Comparison of ENCODE assay signal across 9 cellular contexts in the genomic region with DNA sequence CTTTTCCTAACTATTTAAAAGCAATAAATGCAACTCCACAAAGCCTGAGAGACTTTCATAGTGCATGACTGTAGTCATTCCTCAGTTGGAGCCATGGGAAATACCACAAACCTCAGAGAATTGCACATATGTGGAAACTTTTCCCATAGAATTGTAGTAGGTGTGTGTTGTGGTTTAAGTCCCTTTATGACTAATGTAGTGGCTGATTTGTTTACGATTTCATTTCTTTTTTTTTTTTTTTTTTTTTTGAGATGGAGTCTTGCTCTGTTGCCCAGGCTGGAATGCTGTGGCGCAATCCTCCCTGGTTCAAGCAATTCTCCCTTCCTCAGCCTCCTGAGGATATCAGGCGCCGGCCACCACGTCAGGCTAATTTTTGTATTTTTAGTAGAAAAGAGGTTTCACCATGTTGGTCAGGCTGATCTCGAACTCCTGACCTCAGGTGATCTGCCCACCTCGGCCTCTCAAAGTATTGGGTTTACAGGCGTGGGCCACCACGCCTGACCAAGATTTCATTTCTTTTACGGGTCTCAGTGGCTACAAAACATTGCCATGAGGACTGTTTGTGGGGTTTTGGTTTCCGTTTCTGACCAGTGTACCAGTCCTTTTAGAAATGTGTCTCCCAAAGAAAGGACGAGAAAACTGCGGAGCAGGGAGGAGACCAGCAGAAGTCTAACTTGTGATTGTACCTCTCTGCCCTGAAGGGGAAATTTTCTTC.
DNase-seq lines count a peak whose midpoint lies in the region; ATAC-seq, FAIRE-seq and TF ChIP-seq lines count a peak whose summit lies in the region.
"Had no signal": no experiment of that assay in that cellular context is flagged by ENCODE, and none has a peak within 500 bp of the region (broad histone marks: within the 10 kb centered on the region; RNA-seq: fewer than 3 reads in every experiment).

No MANE protein-coding gene starts in this region.

- no peaks in the 10 kb centered on the region for H3K9me3 ChIP-seq in skeletal muscle tissue (ENCODE audit: control insufficient read depth in 3 of 3, low read length in 3 of 3)

- H3K4me3 ChIP-seq in skeletal muscle tissue (ENCODE audit: low read length in 3 of 3): no peak overlapping the region

- peaks cover 7% of the 10 kb centered on the region for H3K4me1 Mint-ChIP-seq in activated T-cell treated with anti-CD3 and anti-CD28 coated beads, Interleukin-2, amount 50 U/mL, for 72 hours (ENCODE audit: low read depth)

- ATAC-seq in esophagus mucosa: peak; percentile 38
- ATAC-seq in activated T-cell treated with anti-CD3 and anti-CD28 coated beads, Interleukin-2, amount 50 U/mL, for 72 hours (replicated peaks in 1 of 2): no peak

- H3K9ac ChIP-seq in skeletal muscle tissue (ENCODE audit: low read depth in 1 of 3, low read length in 3 of 3): no peak overlapping the region

- H3K9me3 Mint-ChIP-seq in activated T-cell treated with anti-CD3 and anti-CD28 coated beads, Interleukin-2, amount 50 U/mL, for 72 hours: no peaks in the 10 kb centered on the region

- no peak overlapping the region for H3K4me3 Mint-ChIP-seq in activated T-cell treated with anti-CD3 and anti-CD28 coated beads, Interleukin-2, amount 50 U/mL, for 72 hours

- no peaks in the 10 kb centered on the region for H3K36me3 ChIP-seq in skeletal muscle tissue (ENCODE audit: control insufficient read depth in 3 of 3, insufficient read depth in 3 of 3, low read length in 3 of 3)

- H3K27me3 Mint-ChIP-seq in activated T-cell treated with anti-CD3 and anti-CD28 coated beads, Interleukin-2, amount 50 U/mL, for 72 hours (ENCODE audit: low read depth): peaks cover 19% of the 10 kb centered on the region

- TF ChIP-seq CTCF in GM20000 (IDR thresholded peaks at IDR 0.05; ENCODE audit: extremely low read depth, missing control alignments) (no peak), D721Med (IDR thresholded peaks at IDR 0.05; ENCODE audit: insufficient read depth, missing control alignments) (no peak)

- H3K27ac ChIP-seq in skeletal muscle tissue (ENCODE audit: low read depth, low read length): peak overlapping the region; percentile 62

- no peak overlapping the region for H3K27ac Mint-ChIP-seq in activated T-cell treated with anti-CD3 and anti-CD28 coated beads, Interleukin-2, amount 50 U/mL, for 72 hours

- peaks cover 4 to 6% (median 4%) of the 10 kb centered on the region in 3 donors for H3K4me1 ChIP-seq in skeletal muscle tissue (ENCODE audit: control insufficient read depth in 3 of 3, insufficient read depth in 3 of 3, low read length in 3 of 3)

- no peaks in the 10 kb centered on the region for H3K36me3 Mint-ChIP-seq in activated T-cell treated with anti-CD3 and anti-CD28 coated beads, Interleukin-2, amount 50 U/mL, for 72 hours (ENCODE audit: insufficient read depth in 2 of 2)

- DNase-seq in GM18507 (ENCODE audit: extremely low spot score, insufficient read length, low read depth) (no peak), NCI-H226 (peak; percentile 88), GM20000 (ENCODE audit: low spot score) (no peak), HuH-7.5 (ENCODE audit: low spot score) (no peak), D721Med (ENCODE audit: insufficient read length, low spot score) (no peak)
- DNase-seq in activated T-cell treated with anti-CD3 and anti-CD28 coated beads, Interleukin-2, amount 50 U/mL, for 72 hours: no peak
- DNase-seq: OCI-M1 had no signal

- FAIRE-seq in GM18507 (lab: Jason Lieb, UNC): peak; percentile 67
- FAIRE-seq in D721Med (lab: Jason Lieb, UNC): no peak

- no peaks in the 10 kb centered on the region for H3K27me3 ChIP-seq in skeletal muscle tissue (ENCODE audit: control insufficient read depth in 3 of 3, insufficient read depth in 3 of 3, low read length in 3 of 3)
